In genomic region chr3:21893250-21893649, GRCh38 we compare ENCODE assay signal across 1 cellular context.
TF ChIP-seq lines count a peak whose summit lies in the region.

No MANE protein-coding gene starts in this region.

TF ChIP-seq in GM23338, 12 proteins besides CTCF, POLR2A, EP300 and RAD21 (continued from another document):
- no peak for TF ChIP-seq ZNF462 (CRISPR knock-in tag; IDR thresholded peaks at IDR 0.05)
